ENCODE assay signal across 8 cellular contexts in genomic region chr15:44427756-44428724, GRCh38. TPM values are rescaled to one million over a fixed set of nuclear protein-coding genes. Genes with fewer than 3 reads are reported as not detected.
DNase-seq lines count a peak whose midpoint lies in the region; ATAC-seq and TF ChIP-seq lines count a peak whose summit lies in the region.

No MANE protein-coding gene starts in this region.

- POLR2A ChIA-PET in AG04449 (lab: Yijun Ruan, JAX) (interaction anchor here (0.7 to 1.6 kb wide), 2 partner anchors 140 to 343 kb away, joined by 3 to 9 read pairs; partner anchors contain the start of gene GOLM2), MCF 10A (lab: Yijun Ruan, JAX) (interaction anchor here (0.6 to 5.1 kb wide), 46 partner anchors 9 to 636 kb away, joined by 3 to 122 read pairs (median 4); partner anchors contain the start of genes B2M, EIF3J, GOLM2 and MFAP1)

- peak overlapping the region; percentile 97 for H3K4me3 Mint-ChIP-seq in MCF 10A (ENCODE audit: unreplicated experiment)

- CTCF ChIA-PET in AG04449 (lab: Yijun Ruan, JAX) (interaction anchor here (0.7 to 2.4 kb wide), 8 partner anchors 12 to 138 kb away, joined by 3 to 13 read pairs (median 3); no protein-coding TSS in a partner anchor), MCF 10A (lab: Yijun Ruan, JAX) (interaction anchor here (0.5 to 2.0 kb wide), 16 partner anchors 16 to 310 kb away, joined by 3 to 8 read pairs (median 3); no protein-coding TSS in a partner anchor)

- no peak for TF ChIP-seq POLR2A in stomach (IDR thresholded peaks at IDR 0.05)

- peak; percentile 4 for ATAC-seq in HG02981 (IDR thresholded peaks at IDR 0.05; ENCODE audit: unreplicated experiment)

- no peak for TF ChIP-seq CTCF in AG04449 (IDR thresholded peaks at IDR 0.05; ENCODE audit: insufficient read depth, low read length, missing control alignments)
- TF ChIP-seq CTCF in GM12865 (IDR thresholded peaks at IDR 0.05; ENCODE audit: insufficient read depth, low read depth, low read length, missing control alignments): no peak
- TF ChIP-seq CTCF in MCF 10A (IDR thresholded peaks at IDR 0.05; ENCODE audit: unreplicated experiment): no peak
- no peak for TF ChIP-seq CTCF in kidney epithelial cell (IDR thresholded peaks at IDR 0.05; ENCODE audit: insufficient read depth, low read length, poor library complexity, severe bottlenecking)
- no peak for TF ChIP-seq CTCF in stomach (IDR thresholded peaks at IDR 0.05)

- intact Hi-C loops in MCF 10A (cut with micrococcal nuclease): loop anchor here (1.0 to 5.0 kb wide), 2 partner anchors 59 to 73 kb away; no protein-coding TSS in a partner anchor
- intact Hi-C loops in stomach (cut with DNase I; ENCODE audit: low total_unique reads): no loop called here

- H3K27ac Mint-ChIP-seq in MCF 10A (ENCODE audit: low read depth, unreplicated experiment): peak overlapping the region; percentile 99

- DNase-seq in AG04449 (ENCODE audit: low read depth, low spot score) (no peak), GM12865 (ENCODE audit: low read depth) (peak; percentile 54), NCI-H524 (lab: John Stamatoyannopoulos, UW) (peak; percentile 81 to 85), MCF 10A (ENCODE audit: unreplicated experiment) (peak; percentile 34), kidney epithelial cell (ENCODE audit: low read depth) (no peak), stomach (peak; percentile 74)
- DNase-seq in effector CD4-positive, alpha-beta T cell: no peak

- no peaks in the 10 kb centered on the region for H3K9me3 Mint-ChIP-seq in MCF 10A (ENCODE audit: unreplicated experiment)

- H3K27me3 Mint-ChIP-seq in MCF 10A (ENCODE audit: insufficient read depth, unreplicated experiment): no peaks in the 10 kb centered on the region

- H3K36me3 Mint-ChIP-seq in MCF 10A (ENCODE audit: insufficient read depth, unreplicated experiment): peaks cover 9% of the 10 kb centered on the region

- H3K4me1 ChIP-seq in stomach: peaks cover 23 to 47% (median 33%) of the 10 kb centered on the region in 4 donors

- TF ChIP-seq EP300 in stomach (IDR thresholded peaks at IDR 0.05): no peak

- H3K4me3 ChIP-seq in AG04449 (ENCODE audit: low read depth, low read length) (peak overlapping the region; percentile 97), GM12865 (ENCODE audit: low read depth, low read length) (peak overlapping the region; percentile 99), kidney epithelial cell (ENCODE audit: low read depth, low read length) (peak overlapping the region; percentile 93), stomach (peak overlapping the region; percentile 63 to 88 (median 70))

- WGBS in stomach, 5 donors: 0 to 1% (median 0%) methylated on average over 27 of the region's 27 CpGs

- H3K27me3 ChIP-seq in kidney epithelial cell (ENCODE audit: control insufficient read depth, insufficient read depth, low read length): no peaks in the 10 kb centered on the region
- no peaks in the 10 kb centered on the region for H3K27me3 ChIP-seq in stomach

- peaks cover 6% of the 10 kb centered on the region for H3K4me1 Mint-ChIP-seq in MCF 10A (ENCODE audit: insufficient read depth, unreplicated experiment)

- H3K27ac ChIP-seq in stomach: peak overlapping the region; percentile 90 to 96 (median 94)

- H3K36me3 ChIP-seq in kidney epithelial cell (ENCODE audit: control insufficient read depth, insufficient read depth, low read length) (no peaks in the 10 kb centered on the region), stomach (peaks cover 0 to 13% (median 11%) of the 10 kb centered on the region in 4 donors)

- H3K9me3 ChIP-seq in stomach: no peaks in the 10 kb centered on the region

- TSS peak; percentile 61 for BruUV-seq in MCF 10A (replicated peaks; lab: Mats Ljungman, UMichigan)

RNA-seq across cellular contexts. Expression of gene CTDSPL2, which starts 0.6 kb away (rescaled TPM):
- total RNA-seq in MCF 10A (2022) (36.3 and 38.2 TPM in 2 replicates), kidney epithelial cell (36.6 and 41.6 TPM in 2 replicates), stomach (10 to 100 TPM in 4 of 5 donors, 1 to 10 TPM in 1; 5.8 to 94.2 (median 20.4) TPM)
- 1 to 10 TPM; 3.5 to 7.9 (median 5.4) TPM for polyA plus RNA-seq in stomach

Comparison
In these comparisons a context has a peak if more than half of its experiments do, and no peak if none do; other contexts are left out.
1. DNase-seq: peak in GM12865 (single experiment), NCI-H524 (2 of 2), MCF 10A (single experiment) and stomach (single experiment); none in AG04449 (single experiment), kidney epithelial cell (single experiment) and effector CD4-positive, alpha-beta T cell (single experiment).
2. Peak in every context shown above with its lines, with median percentiles within 50 percentile points of each other: H3K4me3 ChIP-seq.